13 cellular contexts compared by ENCODE assay signal in the genomic region with DNA sequence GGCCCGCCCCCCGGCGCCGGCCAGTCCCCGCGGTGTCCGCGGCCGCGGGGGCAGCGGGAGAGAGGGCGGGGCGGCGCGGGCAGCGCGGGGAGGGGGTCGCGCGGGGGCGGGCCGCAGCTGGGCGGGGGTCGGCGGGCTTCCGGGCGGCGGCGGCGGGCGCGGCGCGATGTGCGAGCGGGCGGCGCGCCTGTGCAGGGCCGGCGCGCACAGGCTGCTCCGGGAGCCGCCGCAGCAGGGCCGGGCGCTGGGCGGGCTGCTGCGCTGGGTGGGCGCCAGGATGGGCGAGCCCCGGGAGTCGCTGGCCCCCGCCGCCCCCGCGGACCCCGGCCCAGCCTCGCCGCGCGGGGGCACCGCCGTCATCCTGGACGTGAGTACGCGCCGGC. TPM values are rescaled to one million over a fixed set of nuclear protein-coding genes. Genes with fewer than 3 reads are reported as not detected.
DNase-seq lines count a peak whose midpoint lies in the region; ATAC-seq, FAIRE-seq and TF ChIP-seq lines count a peak whose summit lies in the region.
"Had no signal": no experiment of that assay in that cellular context is flagged by ENCODE, and none has a peak within 500 bp of the region (broad histone marks: within the 10 kb centered on the region; RNA-seq: fewer than 3 reads in every experiment).

No MANE protein-coding gene starts in this region.

- no peaks in the 10 kb centered on the region for H3K79me2 ChIP-seq in HCT116 (ENCODE audit: insufficient read depth, low read length)

- TF ChIP-seq RAD21 in HCT116 (IDR thresholded peaks at IDR 0.05; ENCODE audit: low read depth): no peak

- H3K9ac ChIP-seq in HCT116 (ENCODE audit: low read length): no peak overlapping the region

- H3K27me3 ChIP-seq in HCT116 (ENCODE audit: insufficient read depth, low read length) (no peaks in the 10 kb centered on the region), ectodermal cell (ENCODE audit: control insufficient read depth, insufficient read depth, low read length, poor library complexity, severe bottlenecking) (peaks cover 11% of the 10 kb centered on the region), neuron (ENCODE audit: insufficient read depth, low read length) (no peaks in the 10 kb centered on the region), sigmoid colon (peaks cover 8 to 18% (median 13%) of the 10 kb centered on the region in 3 donors)

- CTCF ChIA-PET in HCT116 (lab: Charles Lee): no interaction called here

- TF ChIP-seq EP300 in sigmoid colon (IDR thresholded peaks at IDR 0.05): no peak

- intact Hi-C loops in HCT116 (cut with micrococcal nuclease): loop anchor here (1.0 kb wide), 3 partner anchors 80 to 516 kb away; no protein-coding TSS in a partner anchor
- intact Hi-C loops in sigmoid colon (cut with DNase I): loop anchor here (5.0 kb wide), 1 partner anchor 224 kb away; the partner anchor contains the start of gene ADAD2

- no peaks in the 10 kb centered on the region for H3K9me2 ChIP-seq in HCT116 (ENCODE audit: insufficient read depth)

- H3K4me3 ChIP-seq in HCT116 (replicated peaks in 1 of 2; ENCODE audit: low read depth in 1 of 2, low read length in 2 of 2): no peak overlapping the region
- peak overlapping the region; percentile 51 for H3K4me3 ChIP-seq in ectodermal cell (ENCODE audit: insufficient read depth, low read depth, low read length)
- H3K4me3 ChIP-seq in neuron (ENCODE audit: low read length): peak overlapping the region; percentile 46
- H3K4me3 ChIP-seq in sigmoid colon: peak overlapping the region in 2 of 4 donors; percentile 48 to 51

- RAD21 ChIA-PET in HCT116 (lab: Charles Lee; ENCODE audit: low non-redundant PET in 1 of 2, low total read pairs in 2 of 2, uncharacterized antibody in 2 of 2, unreplicated experiment in 2 of 2): no interaction called here

- no peak overlapping the region for H3K4me2 ChIP-seq in HCT116 (ENCODE audit: low read length)

- no peak for TF ChIP-seq POLR2A in HCT116 (IDR thresholded peaks at IDR 0.05; ENCODE audit: borderline replicate concordance, extremely low read depth, insufficient read depth, insufficient read length)
- no peak for TF ChIP-seq POLR2A in sigmoid colon (IDR thresholded peaks at IDR 0.05)

- H3K4me1 ChIP-seq in HCT116 (ENCODE audit: control insufficient read depth in 1 of 2, insufficient read depth in 2 of 2, low read length in 2 of 2) (no peaks in the 10 kb centered on the region), ectodermal cell (ENCODE audit: control insufficient read depth, insufficient read depth, low read length) (peaks cover 12% of the 10 kb centered on the region), neuron (ENCODE audit: insufficient read depth, low read length) (peaks cover 8% of the 10 kb centered on the region), sigmoid colon (peaks cover 0 to 10% (median 4%) of the 10 kb centered on the region in 4 donors)

- H3K36me3 ChIP-seq in HCT116 (ENCODE audit: control insufficient read depth in 1 of 2, insufficient read depth in 2 of 2, low read length in 2 of 2) (0 out of 4 replicates have a peak, but pooled peaks cover 2% of the 10 kb centered on the region in 2 experiments), ectodermal cell (ENCODE audit: control insufficient read depth, insufficient read depth, low read length) (no peaks in the 10 kb centered on the region), neuron (ENCODE audit: insufficient read depth, low read length) (no peaks in the 10 kb centered on the region), sigmoid colon (peaks cover 0 to 22% (median 0%) of the 10 kb centered on the region in 4 donors)
- H3K36me3 ChIP-seq: cardiac muscle cell had no signal

- BruUV-seq in HCT116 (replicated peaks; lab: Mats Ljungman, UMichigan): no TSS peak

- 0% methylated on average over 68 of the region's 68 CpGs for WGBS in ectodermal cell, 2 experiments
- WGBS in sigmoid colon, 2 donors: 2% methylated on average over 68 of the region's 68 CpGs

- no peak overlapping the region for H2AFZ ChIP-seq in HCT116 (ENCODE audit: low read depth, low read length, poor library complexity, severe bottlenecking)
- H2AFZ ChIP-seq in neuron (ENCODE audit: low read depth, low read length): no peak overlapping the region

- peak; percentile 52 for DNase-seq in COR-L47 (lab: John Stamatoyannopoulos, UW)
- DNase-seq in HCT116 (ENCODE audit: low read depth, low spot score): no peak
- no peak for DNase-seq in RCC 7860 (ENCODE audit: low spot score)
- no peak for DNase-seq in sigmoid colon
- no peak for DNase-seq in activated CD4-positive, alpha-beta T cell treated with anti-CD3 and anti-CD28 coated beads, Interleukin-2, amount 50 U/mL, for 48 hours
- DNase-seq: activated CD8-positive, alpha-beta memory T cell treated with anti-CD3 and anti-CD28 coated beads for 24 hours; activated naive CD4-positive, alpha-beta T cell; CD4-positive, CD25-positive, alpha-beta regulatory T cell; SHP77; stimulated activated CD4-positive, alpha-beta T cell treated with anti-CD3 and anti-CD28 coated beads, Interleukin-4, amount 100 ng/mL, for 24 hours had no signal

- H4K20me1 ChIP-seq in HCT116 (ENCODE audit: insufficient read depth): no peaks in the 10 kb centered on the region

- H3K9me3 ChIP-seq in HCT116 (ENCODE audit: control insufficient read depth in 1 of 2, insufficient read depth in 1 of 2, low read depth in 1 of 2, low read length in 2 of 2): no peaks in the 10 kb centered on the region
- no peaks in the 10 kb centered on the region for H3K9me3 ChIP-seq in ectodermal cell (ENCODE audit: control insufficient read depth, low read length)
- no peaks in the 10 kb centered on the region for H3K9me3 ChIP-seq in neuron (ENCODE audit: low read length)
- H3K9me3 ChIP-seq in sigmoid colon: no peaks in the 10 kb centered on the region

- TF ChIP-seq CTCF in HCT116 (IDR thresholded peaks at IDR 0.05 in 2 of 3, conservative IDR thresholded peaks at IDR 0.05 in 1 of 3; ENCODE audit: borderline replicate concordance in 1 of 3, insufficient read depth in 1 of 3, low read depth in 2 of 3, low read length in 2 of 3) (no peak), sigmoid colon (IDR thresholded peaks at IDR 0.05) (no peak)

- peak; percentile 9; the same call in 1 of the 2 replicates for ATAC-seq in HCT116

- no peak for FAIRE-seq in RCC 7860 (lab: Jason Lieb, UNC)

- POLR2A ChIA-PET in HCT116 (lab: Charles Lee): no interaction called here

- H3K27ac ChIP-seq in HCT116 (ENCODE audit: low read depth, low read length) (no peak overlapping the region), ectodermal cell (ENCODE audit: insufficient read depth, low read depth, low read length, poor library complexity, severe bottlenecking) (no peak overlapping the region), sigmoid colon (no peak overlapping the region)
- H3K27ac ChIP-seq: cardiac muscle cell had no signal

TF ChIP-seq in HCT116, 20 proteins besides CTCF, POLR2A, EP300 and RAD21 (continues in another document):
- TF ChIP-seq SRF (IDR thresholded peaks at IDR 0.05; ENCODE audit: low read depth): no peak
- no peak for TF ChIP-seq EZH2 (IDR thresholded peaks at IDR 0.05)
- TF ChIP-seq ZBTB33 (IDR thresholded peaks at IDR 0.05; ENCODE audit: extremely low read depth, insufficient replicate concordance, low read length): no peak
- no peak for TF ChIP-seq YY1 (IDR thresholded peaks at IDR 0.05; ENCODE audit: extremely low read depth, insufficient replicate concordance, low read depth, low read length)
- TF ChIP-seq ELF1 (IDR thresholded peaks at IDR 0.05; ENCODE audit: borderline replicate concordance, low read depth): no peak
- no peak for TF ChIP-seq JUND (IDR thresholded peaks at IDR 0.05)

RNA-seq across cellular contexts. Expression of gene NECAB2, which starts 0.4 kb away (rescaled TPM):
- total RNA-seq in HCT116 (2021; ENCODE audit: unreplicated experiment): 0.61 TPM
- polyA plus RNA-seq in HCT116 (2012): 0.80 and 1.0 TPM in 2 replicates
- polyA plus RNA-seq in ectodermal cell (2013, experiment 1 of 4): 27.4 TPM
- 28.2 TPM for polyA plus RNA-seq in ectodermal cell (2013, experiment 2 of 4)
- polyA plus RNA-seq in ectodermal cell (2013, experiment 3 of 4): 22.5 TPM
- polyA plus RNA-seq in ectodermal cell (2013, experiment 4 of 4): 27.0 TPM
- total RNA-seq in sigmoid colon: 1 to 10 TPM in 2 of 4 donors, not detected in 2; 1.8 to 3.1 TPM
- under 1 TPM in 1 of 3 donors, not detected in 2; 0.34 TPM for polyA plus RNA-seq in sigmoid colon
- total RNA-seq: CD4-positive, CD25-positive, alpha-beta regulatory T cell had no signal
- polyA plus RNA-seq: CD4-positive, CD25-positive, alpha-beta regulatory T cell had no signal

RNA-seq across cellular contexts. Expression of gene OSGIN1, which starts 15.4 kb away (rescaled TPM):
- 19.8 TPM for total RNA-seq in HCT116 (2021; ENCODE audit: unreplicated experiment)
- 21.7 and 26.8 TPM in 2 replicates for polyA plus RNA-seq in HCT116 (2012)
- polyA plus RNA-seq in ectodermal cell (2013, experiment 1 of 4): 0.70 TPM
- 1.0 TPM for polyA plus RNA-seq in ectodermal cell (2013, experiment 2 of 4)
- not detected for polyA plus RNA-seq in ectodermal cell (2013, experiment 3 of 4)
- 0.69 TPM for polyA plus RNA-seq in ectodermal cell (2013, experiment 4 of 4)
- 1 to 10 TPM; 3.6 to 5.4 (median 4.3) TPM for total RNA-seq in sigmoid colon
- polyA plus RNA-seq in sigmoid colon: 1 to 10 TPM; 6.6 to 9.9 (median 8.1) TPM

Comparison
In these comparisons a context has a peak if more than half of its experiments do, and no peak if none do; other contexts are left out.
1. H3K4me3 ChIP-seq: peak in ectodermal cell (single experiment) and neuron (single experiment); none in HCT116 (0 of 2).